12 cellular contexts compared by ENCODE assay signal in genomic region chr3:52093751-52094525, GRCh38. TPM values are rescaled to one million over a fixed set of nuclear protein-coding genes. Genes with fewer than 3 reads are reported as not detected.
DNase-seq lines count a peak whose midpoint lies in the region; ATAC-seq, FAIRE-seq and TF ChIP-seq lines count a peak whose summit lies in the region.
"Had no signal": no experiment of that assay in that cellular context is flagged by ENCODE, and none has a peak within 500 bp of the region (broad histone marks: within the 10 kb centered on the region; RNA-seq: fewer than 3 reads in every experiment).

No MANE protein-coding gene starts in this region.

- no peaks in the 10 kb centered on the region for H4K20me1 ChIP-seq in HepG2 (ENCODE audit: insufficient read depth, low read length)

- H3K36me3 ChIP-seq in ACC112 (ENCODE audit: insufficient read depth, low read length) = no peaks in the 10 kb centered on the region
- H3K36me3 ChIP-seq in HepG2 (replicated peaks in 1 of 2; ENCODE audit: control insufficient read depth in 1 of 2, insufficient read depth in 2 of 2, low read length in 2 of 2) = peaks cover 0 to 39% of the 10 kb centered on the region in 2 experiments; a peak in 4 of 5 replicates
- no peaks in the 10 kb centered on the region for H3K36me3 ChIP-seq in transverse colon

- ATAC-seq in HepG2 (no peak), GM21390 (IDR thresholded peaks at IDR 0.05; ENCODE audit: unreplicated experiment) (no peak)
- ATAC-seq: sciatic nerve had no signal

- TF ChIP-seq POLR2A in H54 (IDR thresholded peaks at IDR 0.05; ENCODE audit: low read depth, low read length) (no peak), HepG2 (IDR thresholded peaks at IDR 0.05; ENCODE audit: insufficient read depth in 1 of 2, low read depth in 2 of 2, low read length in 2 of 2) (no peak), transverse colon (IDR thresholded peaks at IDR 0.05) (no peak)

- FAIRE-seq in H54 (lab: Jason Lieb, UNC) (no peak), HepG2 (lab: Jason Lieb, UNC) (no peak)

- POLR2A ChIA-PET in HepG2 (lab: Yijun Ruan, JAX) = no interaction called here

- H3K79me2 ChIP-seq in ACC112 (ENCODE audit: control insufficient read depth, insufficient read depth, low read length, unreplicated experiment) = no peaks in the 10 kb centered on the region
- H3K79me2 ChIP-seq in HepG2 (ENCODE audit: insufficient read depth, low read length) = no peaks in the 10 kb centered on the region

- H3K4me3 ChIP-seq in ACC112 (ENCODE audit: low read depth, low read length) (no peak overlapping the region), HepG2 (replicated peaks in 1 of 3; ENCODE audit: insufficient read depth in 1 of 3, low read depth in 2 of 3, low read length in 3 of 3) (no peak overlapping the region), transverse colon (no peak overlapping the region)

- in situ Hi-C loops in HepG2 (cut with HindIII; ENCODE audit: extremely low pct_ligation_motif_present, low pct_unique_long_range_greater_than_20kb) (no loop called here), GM13977 (cut with MboI; ENCODE audit: low pct_unique_long_range_greater_than_20kb, low sequenced_read_pairs, unreplicated experiment) (no loop called here), transverse colon (cut with MboI; ENCODE audit: low pct_ligation_motif_present in 1 of 4, low pct_unique_long_range_greater_than_20kb in 1 of 4, low sequenced_read_pairs in 3 of 4) (no loop called here)

- no peak overlapping the region for H3K9ac ChIP-seq in HepG2 (ENCODE audit: insufficient read depth, low read depth, low read length)

- H3K27me3 ChIP-seq in ACC112 (ENCODE audit: insufficient read depth, low read length) (no peaks in the 10 kb centered on the region), HepG2 (ENCODE audit: control insufficient read depth in 1 of 2, insufficient read depth in 2 of 2, low read length in 2 of 2) (no peaks in the 10 kb centered on the region), transverse colon (no peaks in the 10 kb centered on the region)

- WGBS in HepG2 (ENCODE audit: low lambda C conversion rate) = 92% methylated on average over 5 of the region's 8 CpGs
- WGBS in transverse colon (ENCODE audit: low coverage in 1 of 2), 2 donors = 97% methylated on average over 6 of the region's 8 CpGs; no CpG with 5 or more reads in 1 of the 2 donors

- H3K9me3 ChIP-seq in HepG2 (ENCODE audit: low read length) = no peaks in the 10 kb centered on the region
- no peaks in the 10 kb centered on the region for H3K9me3 ChIP-seq in transverse colon

- DNase-seq in H54 (ENCODE audit: insufficient read length, low spot score) = peak; percentile 94
- DNase-seq in amniotic epithelial cell (ENCODE audit: low read depth) = peak; percentile 57
- DNase-seq in HepG2 (ENCODE audit: low spot score) = peak; percentile 13
- no peak for DNase-seq in NCI-H1930 (lab: John Stamatoyannopoulos, UW)
- no peak for DNase-seq in GM13977 (ENCODE audit: low spot score)
- DNase-seq in transverse colon = no peak
- DNase-seq: activated CD4-positive, alpha-beta memory T cell treated with anti-CD3 and anti-CD28 coated beads, Interleukin-2, amount 10 ng/mL, durations not matched to agents 7 days and 5 days; activated naive CD4-positive, alpha-beta T cell treated with anti-CD3 and anti-CD28 coated beads, Interleukin-2, amount 50 U/mL, for 16 hours; NCI-H1694 had no signal

- no peak for TF ChIP-seq CTCF in HepG2 (CRISPR knock-in tag; IDR thresholded peaks at IDR 0.05)
- TF ChIP-seq CTCF in GM13977 (IDR thresholded peaks at IDR 0.05; ENCODE audit: extremely low read depth, insufficient read depth, missing control alignments) = no peak
- no peak for TF ChIP-seq CTCF in transverse colon (IDR thresholded peaks at IDR 0.05)

- CTCF ChIA-PET in HepG2 (lab: Yijun Ruan, JAX; ENCODE audit: low intra/inter-chr PET ratio, low total read pairs) = no interaction called here

- intact Hi-C loops in HepG2 (cut with micrococcal nuclease; ENCODE audit: unreplicated experiment) = no loop called here
- intact Hi-C loops in transverse colon (cut with DNase I; ENCODE audit: low total_unique reads) = no loop called here

- BruUV-seq in HepG2 (replicated peaks; lab: Mats Ljungman, UMichigan) = no TSS peak

- H3K4me1 ChIP-seq in ACC112 (ENCODE audit: control insufficient read depth, insufficient read depth, low read length, unreplicated experiment) (peaks cover 45% of the 10 kb centered on the region), HepG2 (ENCODE audit: insufficient read depth, low read length) (peaks cover 28% of the 10 kb centered on the region), transverse colon (peaks cover 0 to 5% (median 4%) of the 10 kb centered on the region in 4 donors)

- H3K27ac ChIP-seq in ACC112 (ENCODE audit: low read depth, low read length) (peak overlapping the region; percentile 32; the same call in 1 of the 2 replicates), HepG2 (ENCODE audit: extremely low read length, insufficient read depth, low read length) (no peak overlapping the region), transverse colon (no peak overlapping the region)

- H2AFZ ChIP-seq in ACC112 (ENCODE audit: low read length, unreplicated experiment) = no peak overlapping the region
- no peak overlapping the region for H2AFZ ChIP-seq in HepG2 (ENCODE audit: low read length)

- no peak for TF ChIP-seq RAD21 in HepG2 (CRISPR knock-in tag; IDR thresholded peaks at IDR 0.05)

- H3K4me2 ChIP-seq in HepG2 (ENCODE audit: low read depth, low read length) = no peak overlapping the region

- TF ChIP-seq EP300 in HepG2 (IDR thresholded peaks at IDR 0.05; ENCODE audit: low read depth in 2 of 2, low read length in 2 of 2) (no peak), HepG2 (CRISPR knock-in tag; IDR thresholded peaks at IDR 0.05; ENCODE audit: borderline replicate concordance) (no peak), transverse colon (IDR thresholded peaks at IDR 0.05; ENCODE audit: low read depth) (no peak)

TF ChIP-seq in HepG2, 621 proteins besides CTCF, POLR2A, EP300 and RAD21 (continues in another document):
- TF ChIP-seq ZNF124 (CRISPR knock-in tag; IDR thresholded peaks at IDR 0.05) = no peak
- TF ChIP-seq ZNF800 (CRISPR knock-in tag; IDR thresholded peaks at IDR 0.05) = no peak
- TF ChIP-seq HNF4A (CRISPR knock-in tag; IDR thresholded peaks at IDR 0.05) = no peak
- TF ChIP-seq ZFP36L2 (CRISPR knock-in tag; IDR thresholded peaks at IDR 0.05) = no peak
- TF ChIP-seq PLRG1 (conservative IDR thresholded peaks at IDR 0.05) = no peak
- no peak for TF ChIP-seq KAT2B (IDR thresholded peaks at IDR 0.05; ENCODE audit: borderline replicate concordance, low read depth, low read length)
- TF ChIP-seq AGO1 (IDR thresholded peaks at IDR 0.05; ENCODE audit: low read depth, low read length, poor library complexity, severe bottlenecking) = no peak
- no peak for TF ChIP-seq DNMT3B (CRISPR knock-in tag; conservative IDR thresholded peaks at IDR 0.05)

RNA-seq across cellular contexts. Expression of gene DUSP7, which starts 37.6 kb away (rescaled TPM):
- total RNA-seq in HepG2 (2016; rRNA removed; fragmentation: Illumina TruSeq; extraction: Trizol) (6.6 and 7.3 TPM in 2 replicates), transverse colon (1 to 10 TPM; 2.2 to 8.2 (median 6.2) TPM)
- 4.7 and 5.1 TPM in 2 replicates for total RNA-seq in HepG2 (2016; cell fraction: cytosol; rRNA removed; fragmentation: Illumina TruSeq; extraction: Trizol; ENCODE audit: low read depth)
- total RNA-seq in HepG2 (2016; cell fraction: insoluble cytoplasmic fraction; rRNA removed; fragmentation: Illumina TruSeq; extraction: Trizol) = 5.1 and 7.0 TPM in 2 replicates
- 14.7 and 15.2 TPM in 2 replicates for total RNA-seq in HepG2 (2016; cell fraction: membrane; rRNA removed; fragmentation: Illumina TruSeq; extraction: Trizol)
- 4.6 and 4.7 TPM in 2 replicates for total RNA-seq in HepG2 (2016; cell fraction: nucleus; rRNA removed; fragmentation: Illumina TruSeq; extraction: Trizol)
- 8.7 and 8.8 TPM in 2 replicates for polyA plus RNA-seq in HepG2 (2011; rRNA removed)
- 8.3 and 10.5 TPM in 2 replicates for polyA plus RNA-seq in HepG2 (2011; cell fraction: cytosol; rRNA removed)
- polyA plus RNA-seq in HepG2 (2011; cell fraction: nucleus; rRNA removed) = 5.7 and 6.3 TPM in 2 replicates
- polyA plus RNA-seq in HepG2 (2012) = 2.9 and 3.4 TPM in 2 replicates
- 7.5 and 8.7 TPM in 2 replicates for polyA plus RNA-seq in HepG2 (2016; cell fraction: cytosol; fragmentation: Illumina TruSeq; extraction: Trizol; ENCODE audit: low read depth)
- 9.3 and 11.6 TPM in 2 replicates for polyA plus RNA-seq in HepG2 (2016; cell fraction: insoluble cytoplasmic fraction; fragmentation: Illumina TruSeq; extraction: Trizol; ENCODE audit: low read depth)
- 15.7 and 19.4 TPM in 2 replicates for polyA plus RNA-seq in HepG2 (2016; cell fraction: membrane; fragmentation: Illumina TruSeq; extraction: Trizol; ENCODE audit: low read depth)
- 7.9 and 8.3 TPM in 2 replicates for polyA plus RNA-seq in HepG2 (2016; cell fraction: nucleus; fragmentation: Illumina TruSeq; extraction: Trizol; ENCODE audit: insufficient read depth, low read depth)
- polyA minus RNA-seq in HepG2 (2011; rRNA and poly(A)+ RNA removed; ENCODE audit: low replicate concordance) = 31.6 and 87.2 TPM in 2 replicates
- polyA minus RNA-seq in HepG2 (2011; cell fraction: cytosol; rRNA and poly(A)+ RNA removed) = 8.1 and 9.1 TPM in 2 replicates
- 4.6 and 5.6 TPM in 2 replicates for polyA minus RNA-seq in HepG2 (2011; cell fraction: nucleus; rRNA and poly(A)+ RNA removed)

Comparison
In these comparisons a context has a peak if more than half of its experiments do, and no peak if none do; other contexts are left out.
1. DNase-seq: peak in H54 (single experiment), amniotic epithelial cell (single experiment) and HepG2 (single experiment); none in NCI-H1930 (0 of 2), GM13977 (single experiment) and transverse colon (single experiment).